In the genomic region with DNA sequence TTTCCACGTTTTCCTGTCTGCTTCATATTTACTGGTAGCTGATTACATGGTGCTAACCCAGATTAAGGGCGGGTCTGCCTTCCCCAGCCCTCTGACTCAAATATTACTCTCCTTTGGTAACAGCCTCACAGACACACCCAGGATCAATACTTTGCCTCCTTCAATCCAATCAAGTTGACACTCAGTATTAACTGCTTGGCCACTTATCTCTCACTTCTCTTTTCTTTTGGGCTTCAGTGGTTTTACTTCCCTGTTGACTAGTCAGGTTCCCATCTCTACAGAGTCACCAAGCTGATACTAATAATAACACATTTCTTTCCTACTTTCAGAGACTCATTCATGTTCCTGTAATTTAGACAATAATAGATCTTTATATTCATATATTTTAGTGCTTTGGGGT, we compare ENCODE assay signal across 13 cellular contexts.
DNase-seq lines count a peak whose midpoint lies in the region; ATAC-seq and TF ChIP-seq lines count a peak whose summit lies in the region.
"Had no signal": no experiment of that assay in that cellular context is flagged by ENCODE, and none has a peak within 500 bp of the region (broad histone marks: within the 10 kb centered on the region; RNA-seq: fewer than 3 reads in every experiment).

No MANE protein-coding gene starts in this region.

- H3K4me3 ChIP-seq in OCI-LY3 (ENCODE audit: low read length) (no peak overlapping the region), MG63 (no peak overlapping the region), H7 (ENCODE audit: insufficient read depth, low read depth, low read length) (no peak overlapping the region)
- H3K4me3 ChIP-seq: BLaER1 treated with 17β-estradiol and CSF1 and Interleukin-3, amounts not matched to agents 10 nM and 100 nM had no signal

- no peaks in the 10 kb centered on the region for H3K36me3 Mint-ChIP-seq in nephron progenitor cell (ENCODE audit: low read depth)

- H3K27ac Mint-ChIP-seq in nephron progenitor cell = no peak overlapping the region

- ATAC-seq in GM18858 (IDR thresholded peaks at IDR 0.05; ENCODE audit: unreplicated experiment) (peak; percentile 98), GM21528 (IDR thresholded peaks at IDR 0.05; ENCODE audit: low FRiP score, unreplicated experiment) (peak; percentile 88), HG03097 (IDR thresholded peaks at IDR 0.05; ENCODE audit: low FRiP score, unreplicated experiment) (peak; percentile 61), foreskin keratinocyte (no peak)
- ATAC-seq: left ventricle myocardium superior had no signal

- no peaks in the 10 kb centered on the region for H3K4me1 Mint-ChIP-seq in nephron progenitor cell

- H3K27me3 Mint-ChIP-seq in nephron progenitor cell (ENCODE audit: low read depth, poor library complexity) = no peaks in the 10 kb centered on the region

- H3K27me3 ChIP-seq in OCI-LY3 (ENCODE audit: low read depth, low read length) (no peaks in the 10 kb centered on the region), MG63 (no peaks in the 10 kb centered on the region), foreskin keratinocyte (no peaks in the 10 kb centered on the region), H7 (ENCODE audit: control insufficient read depth, insufficient read depth, low read length) (no peaks in the 10 kb centered on the region)
- H3K27me3 ChIP-seq: BLaER1 treated with 17β-estradiol and CSF1 and Interleukin-3, amounts not matched to agents 10 nM and 100 nM had no signal

- no peaks in the 10 kb centered on the region for H4K20me1 ChIP-seq in OCI-LY3 (ENCODE audit: insufficient read depth, low read length)
- H4K20me1 ChIP-seq: BLaER1 treated with 17β-estradiol and CSF1 and Interleukin-3, amounts not matched to agents 10 nM and 100 nM had no signal

- H3K4me2 ChIP-seq in OCI-LY3 (ENCODE audit: low read length) = peak overlapping the region; percentile 47

- no peak overlapping the region for H3K4me3 Mint-ChIP-seq in nephron progenitor cell

- no peaks in the 10 kb centered on the region for H3K36me3 ChIP-seq in OCI-LY3 (replicated peaks; ENCODE audit: low read depth, low read length)
- H3K36me3 ChIP-seq in MG63 = no peaks in the 10 kb centered on the region
- no peaks in the 10 kb centered on the region for H3K36me3 ChIP-seq in H7 (replicated peaks; ENCODE audit: control insufficient read depth, insufficient read depth, low read length)
- H3K36me3 ChIP-seq: BLaER1 treated with 17β-estradiol and CSF1 and Interleukin-3, amounts not matched to agents 10 nM and 100 nM had no signal

- peak overlapping the region; percentile 22 for H3K27ac ChIP-seq in OCI-LY3 (ENCODE audit: low read length)
- no peak overlapping the region for H3K27ac ChIP-seq in foreskin keratinocyte
- H3K27ac ChIP-seq: parathyroid adenoma had no signal

- no peak overlapping the region for H2AFZ ChIP-seq in OCI-LY3 (ENCODE audit: low read depth, low read length)
- H2AFZ ChIP-seq: parathyroid adenoma had no signal

- no peaks in the 10 kb centered on the region for H3K79me2 ChIP-seq in OCI-LY3 (ENCODE audit: low read length)
- H3K79me2 ChIP-seq: parathyroid adenoma had no signal

- peaks cover 17% of the 10 kb centered on the region for H3K4me1 ChIP-seq in OCI-LY3 (ENCODE audit: low read length)
- peaks cover 6% of the 10 kb centered on the region for H3K4me1 ChIP-seq in foreskin keratinocyte
- H3K4me1 ChIP-seq: parathyroid adenoma had no signal

- no peak overlapping the region for H3K9ac ChIP-seq in OCI-LY3 (ENCODE audit: low read length)
- H3K9ac ChIP-seq: BLaER1 treated with 17β-estradiol and CSF1 and Interleukin-3, amounts not matched to agents 10 nM and 100 nM; parathyroid adenoma had no signal

- H3K9me3 Mint-ChIP-seq in nephron progenitor cell = no peaks in the 10 kb centered on the region

- TF ChIP-seq CTCF in OCI-LY3 (IDR thresholded peaks at IDR 0.05; ENCODE audit: low read depth, low read length) (no peak), nephron progenitor cell (IDR thresholded peaks at IDR 0.05) (no peak), foreskin keratinocyte (conservative IDR thresholded peaks at IDR 0.05) (no peak)

- no peak for DNase-seq in MG63
- no peak for DNase-seq in nephron progenitor cell
- no peak for DNase-seq in foreskin keratinocyte
- no peak for DNase-seq in H7
- DNase-seq: activated gamma-delta T cell treated with Interleukin-2 at 50 U/mL for 16 hours, left ventricle myocardium superior, NCI-H1930 had no signal

- H3K9me3 ChIP-seq in OCI-LY3 (ENCODE audit: insufficient read depth, low read length) = no peaks in the 10 kb centered on the region; the same call in 1 of the 2 replicates
- no peaks in the 10 kb centered on the region for H3K9me3 ChIP-seq in MG63
- H3K9me3 ChIP-seq: BLaER1 treated with 17β-estradiol and CSF1 and Interleukin-3, amounts not matched to agents 10 nM and 100 nM had no signal
